ENCODE assay signal across 7 cellular contexts in the genomic region with DNA sequence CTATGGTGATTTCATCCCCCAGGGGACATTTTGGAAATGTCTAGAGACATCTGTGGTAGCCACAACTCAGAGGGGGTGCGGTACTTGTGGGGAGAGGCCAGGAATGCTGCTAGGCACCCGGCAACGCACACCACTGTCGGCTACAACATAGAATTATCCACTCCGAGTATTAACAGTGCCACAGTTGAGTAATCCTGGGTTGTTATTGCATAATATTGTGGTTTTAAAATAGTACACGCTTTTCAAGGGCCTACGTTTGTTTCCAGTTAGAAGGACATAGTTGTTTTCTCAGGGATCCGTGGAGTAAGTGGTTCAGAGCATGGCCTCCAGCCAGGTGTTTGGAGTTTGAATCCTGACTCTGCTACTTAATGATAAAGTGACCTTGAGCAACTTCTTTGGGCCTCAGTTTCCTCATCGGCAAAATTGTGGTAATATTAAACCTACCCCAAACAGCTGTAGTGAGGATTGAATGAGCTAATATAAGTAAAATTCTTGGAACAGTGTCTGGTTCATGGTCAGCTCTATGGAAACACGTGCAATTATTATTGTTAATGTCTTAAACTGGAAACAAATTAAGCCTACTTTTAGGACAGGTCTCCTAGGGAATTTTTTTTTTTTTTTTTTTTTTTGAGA.
A peak's percentile ranks its signal among the peaks of the same experiment; 100 is the strongest.
DNase-seq lines count a peak whose midpoint lies in the region; ATAC-seq and TF ChIP-seq lines count a peak whose summit lies in the region.

No MANE protein-coding gene starts in this region.

- H3K9me3 Mint-ChIP-seq in nephron: peaks cover 7% of the 10 kb centered on the region

- no peak overlapping the region for H3K9ac ChIP-seq in duodenal mucosa (ENCODE audit: low read depth in 1 of 2, low read length in 2 of 2)

- peak overlapping the region in 1 of 3 experiments; percentile 60 for H3K4me3 Mint-ChIP-seq in nephron

- peak overlapping the region; percentile 50 for H3K27ac ChIP-seq in duodenal mucosa (ENCODE audit: low read depth, low read length)

- ATAC-seq in GM21529 (IDR thresholded peaks at IDR 0.05; ENCODE audit: unreplicated experiment): peak; percentile 60
- no peak for ATAC-seq in GM18519 (IDR thresholded peaks at IDR 0.05; ENCODE audit: low FRiP score, unreplicated experiment)

- intact Hi-C loops in posterior cingulate gyrus (cut with DNase I): no loop called here

- H3K36me3 Mint-ChIP-seq in nephron (ENCODE audit: low read depth): peaks cover 8% of the 10 kb centered on the region

- peaks cover 0 to 11% of the 10 kb centered on the region in 2 donors for H3K9me3 ChIP-seq in duodenal mucosa (ENCODE audit: control insufficient read depth in 1 of 2, low read length in 2 of 2)

- H3K27me3 Mint-ChIP-seq in nephron (ENCODE audit: low read depth): no peaks in the 10 kb centered on the region

- peak; percentile 98 for DNase-seq in NCI-H226
- DNase-seq in posterior cingulate gyrus: no peak
- DNase-seq in stimulated activated CD4-positive, alpha-beta T cell treated with anti-CD3 and anti-CD28 coated beads, Interleukin-1b, Interleukin-23, amount 100 ng/mL, for 48 hours: no peak

- H3K4me1 Mint-ChIP-seq in nephron: peaks cover 32% of the 10 kb centered on the region

- no peak for TF ChIP-seq CTCF in nephron (IDR thresholded peaks at IDR 0.05; ENCODE audit: unreplicated experiment in 3 of 3)

- H3K4me1 ChIP-seq in duodenal mucosa (ENCODE audit: control insufficient read depth in 1 of 2, insufficient read depth in 2 of 2, low read length in 2 of 2): no peaks in the 10 kb centered on the region

- peak overlapping the region; percentile 79 to 91 (median 86) for H3K27ac Mint-ChIP-seq in nephron

- peaks cover 0 to 4% of the 10 kb centered on the region in 2 donors for H3K36me3 ChIP-seq in duodenal mucosa (ENCODE audit: control insufficient read depth in 1 of 2, insufficient read depth in 2 of 2, low read length in 2 of 2)

- no peak overlapping the region for H3K4me3 ChIP-seq in duodenal mucosa (ENCODE audit: low read depth in 1 of 2, low read length in 2 of 2)

- H3K27me3 ChIP-seq in duodenal mucosa (ENCODE audit: control insufficient read depth in 1 of 2, insufficient read depth in 2 of 2, low read length in 2 of 2): no peaks in the 10 kb centered on the region
